ENCODE assay signal across 23 cellular contexts in genomic region chr6:158223926-158224325, GRCh38.
"Had no signal": no experiment of that assay in that cellular context is flagged by ENCODE, and none has a peak within 500 bp of the region (broad histone marks: within the 10 kb centered on the region; RNA-seq: fewer than 3 reads in every experiment).

No MANE protein-coding gene starts in this region.

- FAIRE-seq: HTR-8/SVneo, RCC 7860 had no signal

- H3K27ac ChIP-seq: HL-60, SJSA1, SK-N-MC had no signal

- H3K9me3 ChIP-seq: MG63, SJSA1 had no signal

- H3K4me1 ChIP-seq: SJSA1 had no signal

- H3K36me3 ChIP-seq: MG63, SJSA1 had no signal

- H3K27me3 ChIP-seq: MG63, SJSA1 had no signal

- H3K4me3 ChIP-seq: MG63, SJSA1, SK-N-MC had no signal

- DNase-seq: Karpas-422, KG1, MG63, NCI-H1092, NCI-H1105 treated with DMSO at 0.1 percent for 48 hours, NCI-H1417 treated with DMSO at 0.1 percent for 48 hours, NCI-H146, NCI-H1694 treated with DMSO at 0.1 percent for 48 hours, NCI-H1930, NCI-H2081, NCI-H2107, NCI-H2227 treated with DMSO at 0.1 percent for 48 hours, NCI-H524 treated with DMSO at 0.1 percent for 48 hours, NCI-H69, NCI-H774, Right ventricle myocardium superior, RPMI8226, SIG-M5 had no signal
